ENCODE assay signal across 18 cellular contexts in genomic region chr1:57881696-57882095, GRCh38.
DNase-seq lines count a peak whose midpoint lies in the region; ATAC-seq and TF ChIP-seq lines count a peak whose summit lies in the region.
"Had no signal": no experiment of that assay in that cellular context is flagged by ENCODE, and none has a peak within 500 bp of the region (broad histone marks: within the 10 kb centered on the region; RNA-seq: fewer than 3 reads in every experiment).

No MANE protein-coding gene starts in this region.

- H3K27ac ChIP-seq in SK-N-SH (ENCODE audit: low read depth in 2 of 2, low read length in 1 of 2) = peak overlapping the region in 1 of 2 experiments; percentile 50; a peak in 1 of 4 replicates
- H3K27ac ChIP-seq: 22Rv1, A549, C4-2B had no signal

- peak overlapping the region; percentile 0 for H3K27ac Mint-ChIP-seq in neural crest cell (ENCODE audit: unreplicated experiment)
- H3K27ac Mint-ChIP-seq: CD4-positive, alpha-beta T cell; GM23338 had no signal

- no peak overlapping the region for H3K4me3 Mint-ChIP-seq in neural crest cell
- H3K4me3 Mint-ChIP-seq: CD4-positive, alpha-beta T cell; GM23338 had no signal

- H3K27me3 Mint-ChIP-seq in neural crest cell (ENCODE audit: low read depth) = no peaks in the 10 kb centered on the region

- H3K27me3 ChIP-seq in SK-N-SH (ENCODE audit: insufficient read depth) = no peaks in the 10 kb centered on the region

- POLR2A ChIA-PET in SK-N-SH (lab: Yijun Ruan, JAX) = no interaction called here

- no peaks in the 10 kb centered on the region for H3K36me3 Mint-ChIP-seq in neural crest cell (ENCODE audit: low read depth)

- TF ChIP-seq CTCF in SK-N-SH (IDR thresholded peaks at IDR 0.05) (no peak), neural crest cell (conservative IDR thresholded peaks at IDR 0.05) (no peak)

- H3K4me1 ChIP-seq in SK-N-SH (ENCODE audit: control insufficient read depth in 1 of 2, insufficient read depth in 2 of 2, low read depth in 1 of 2, low read length in 1 of 2) = peaks cover 0 to 5% of the 10 kb centered on the region in 2 experiments; a peak in 2 of 4 replicates
- H3K4me1 ChIP-seq: A549 had no signal

- ATAC-seq in SK-N-SH treated with all-trans-retinoic acid at 6 μM for 48 hours (peak; percentile 49), HG03521 (IDR thresholded peaks at IDR 0.05; ENCODE audit: unreplicated experiment) (no peak)
- ATAC-seq: A549, GM23338, HepG2 had no signal

- no peak for TF ChIP-seq EP300 in SK-N-SH (IDR thresholded peaks at IDR 0.05; ENCODE audit: borderline replicate concordance in 1 of 2, low read depth in 1 of 2, low read length in 1 of 2)

- H3K36me3 ChIP-seq in SK-N-SH (replicated peaks in 1 of 2; ENCODE audit: control insufficient read depth in 1 of 2, insufficient read depth in 2 of 2, low read length in 1 of 2) = no peaks in the 10 kb centered on the region

- no peak overlapping the region for H3K4me3 ChIP-seq in SK-N-SH (ENCODE audit: low read depth in 2 of 2, low read length in 1 of 2)
- H3K4me3 ChIP-seq: A549, GM23338 had no signal

- no peak overlapping the region for H3K4me2 ChIP-seq in SK-N-SH
- H3K4me2 ChIP-seq: A549, GM23338 had no signal

- no peak for DNase-seq in SK-N-SH
- no peak for DNase-seq in neural crest cell (ENCODE audit: low read depth, low spot score)
- peak; percentile 21 for DNase-seq in putamen (ENCODE audit: low spot score)
- DNase-seq in kidney glomerular epithelial cell (lab: John Stamatoyannopoulos, UW) = no peak
- no peak for DNase-seq in NCI-H146 (lab: John Stamatoyannopoulos, UW)
- DNase-seq: AML-193; CD4-positive, alpha-beta T cell; DMS153; DMS79; GF-D8; HCEC 1CT had no signal

- no peaks in the 10 kb centered on the region for H3F3A ChIP-seq in SK-N-SH (replicated peaks; ENCODE audit: insufficient read depth)

- H3K4me1 Mint-ChIP-seq in neural crest cell = peaks cover 26% of the 10 kb centered on the region

- H3K9me3 Mint-ChIP-seq in neural crest cell = no peaks in the 10 kb centered on the region
- H3K9me3 Mint-ChIP-seq: CD4-positive, alpha-beta T cell; GM23338 had no signal

- 64% methylated on average over 2 of the region's 2 CpGs for WGBS in SK-N-SH (ENCODE audit: low lambda C conversion rate)

- no peaks in the 10 kb centered on the region for H3K79me2 ChIP-seq in SK-N-SH (ENCODE audit: insufficient read depth)

- H3K9me3 ChIP-seq in SK-N-SH = no peaks in the 10 kb centered on the region
- H3K9me3 ChIP-seq: A549 had no signal

- no peak overlapping the region for H3K9ac ChIP-seq in SK-N-SH

- H3K9me2 ChIP-seq in SK-N-SH = no peaks in the 10 kb centered on the region

- H4K20me1 ChIP-seq in SK-N-SH (ENCODE audit: insufficient read depth) = no peaks in the 10 kb centered on the region

- CTCF ChIA-PET in SK-N-SH (lab: Yijun Ruan, JAX) = interaction anchor here (2.0 kb wide), 1 partner anchor 9 kb away, joined by 4 read pairs; no protein-coding TSS in a partner anchor

- TF ChIP-seq RAD21 in SK-N-SH (IDR thresholded peaks at IDR 0.05; ENCODE audit: low read length) = no peak

- H2AFZ ChIP-seq in SK-N-SH (ENCODE audit: low read depth) = no peak overlapping the region
- H2AFZ ChIP-seq: GM23338 had no signal

TF ChIP-seq in SK-N-SH treated with all-trans-retinoic acid at 6 μM for 48 hours, 23 proteins besides CTCF, POLR2A, EP300 and RAD21 (continues in another document):
- TF ChIP-seq CSRNP3 (CRISPR knock-in tag; IDR thresholded peaks at IDR 0.05) (no peak), TSHZ2 (CRISPR knock-in tag; IDR thresholded peaks at IDR 0.05) (no peak), ZC3H10 (CRISPR knock-in tag; IDR thresholded peaks at IDR 0.05) (no peak), ZFP30 (CRISPR knock-in tag; IDR thresholded peaks at IDR 0.05) (no peak), SNAI2 (CRISPR knock-in tag; IDR thresholded peaks at IDR 0.05) (no peak)

TF ChIP-seq in SK-N-SH, 30 proteins besides CTCF, POLR2A, EP300 and RAD21:
- no peak for TF ChIP-seq YY1 (IDR thresholded peaks at IDR 0.05; ENCODE audit: low read depth)
- TF ChIP-seq MAX (IDR thresholded peaks at IDR 0.05; ENCODE audit: low read depth) = no peak
- no peak for TF ChIP-seq NRF1 (IDR thresholded peaks at IDR 0.05; ENCODE audit: low read depth, low read length)
